Comparison of ENCODE assay signal across 9 cellular contexts in genomic region chr15:66882251-66883020, GRCh38.
DNase-seq lines count a peak whose midpoint lies in the region.
"Had no signal": no experiment of that assay in that cellular context is flagged by ENCODE, and none has a peak within 500 bp of the region (broad histone marks: within the 10 kb centered on the region; RNA-seq: fewer than 3 reads in every experiment).

No MANE protein-coding gene starts in this region.

- no peaks in the 10 kb centered on the region for H3K79me1 ChIP-seq in mesenchymal stem cell (replicated peaks; ENCODE audit: low read length, poor library complexity, severe bottlenecking)

- H2AFZ ChIP-seq in mesenchymal stem cell (ENCODE audit: low read depth, low read length): no peak overlapping the region

- WGBS in mesenchymal stem cell: 83% methylated on average over 11 of the region's 11 CpGs

- H3K4ac ChIP-seq in mesenchymal stem cell (ENCODE audit: low read depth in 1 of 2, low read length in 2 of 2): peak overlapping the region in 1 of 2 experiments; percentile 47

- no peaks in the 10 kb centered on the region for H3K9me3 ChIP-seq in mesenchymal stem cell (ENCODE audit: control insufficient read depth, low read length)

- H3K9ac ChIP-seq in mesenchymal stem cell (ENCODE audit: low read length): peak overlapping the region; percentile 67

- peaks cover 36% of the 10 kb centered on the region for H3K4me1 ChIP-seq in mesenchymal stem cell (ENCODE audit: control insufficient read depth, insufficient read depth, low read depth, low read length)

- peak overlapping the region; percentile 8 to 90 for H3K18ac ChIP-seq in mesenchymal stem cell (ENCODE audit: low read depth in 1 of 2, low read length in 2 of 2)

- no peak overlapping the region for H2BK120ac ChIP-seq in mesenchymal stem cell (ENCODE audit: low read depth, low read length)

- no peak overlapping the region for H3K14ac ChIP-seq in mesenchymal stem cell (ENCODE audit: low read length in 2 of 2)

- H3K27ac ChIP-seq in mesenchymal stem cell (ENCODE audit: low read length, poor library complexity, severe bottlenecking): peak overlapping the region; percentile 91

- peak overlapping the region; percentile 21 for H2BK5ac ChIP-seq in mesenchymal stem cell (ENCODE audit: low read depth, low read length, poor library complexity, severe bottlenecking)

- H2BK15ac ChIP-seq in mesenchymal stem cell (ENCODE audit: low read depth, poor library complexity, severe bottlenecking): peak overlapping the region; percentile 76

- H3K36me3 ChIP-seq in mesenchymal stem cell (ENCODE audit: control insufficient read depth in 1 of 2, insufficient read depth in 2 of 2, low read depth in 1 of 2, low read length in 2 of 2): no peaks in the 10 kb centered on the region

- no peak overlapping the region for H4K8ac ChIP-seq in mesenchymal stem cell (ENCODE audit: low read length)

- peak overlapping the region; percentile 71 for H4K91ac ChIP-seq in mesenchymal stem cell (ENCODE audit: low read length)

- no peak overlapping the region for H3K4me2 ChIP-seq in mesenchymal stem cell (ENCODE audit: low read length, poor library complexity, severe bottlenecking)

- H2BK12ac ChIP-seq in mesenchymal stem cell (ENCODE audit: low read length in 2 of 2): peak overlapping the region; percentile 65 to 88

- H3K4me3 ChIP-seq in mesenchymal stem cell (ENCODE audit: insufficient read depth in 1 of 2, low read depth in 1 of 2, low read length in 2 of 2): no peak overlapping the region

- DNase-seq in activated CD8-positive, alpha-beta memory T cell treated with anti-CD3 and anti-CD28 coated beads for 24 hours: peak; percentile 43
- no peak for DNase-seq in activated CD8-positive, alpha-beta memory T cell treated with anti-CD3 and anti-CD28 coated beads, Interleukin-2, amount 50 U/mL, for 4 hours
- peak; percentile 35 for DNase-seq in dermis blood vessel endothelial cell
- DNase-seq in mesenchymal stem cell: peak; percentile 72
- no peak for DNase-seq in medulla oblongata (ENCODE audit: extremely low spot score)
- no peak for DNase-seq in SIG-M5 treated with dmso at 0.1 percent for 504 hours (lab: John Stamatoyannopoulos, UW; ENCODE audit: unreplicated experiment)
- no peak for DNase-seq in midbrain (lab: John Stamatoyannopoulos, UW)
- no peak for DNase-seq in SHP77 treated with DMSO at 0.1 percent for 48 hours (lab: John Stamatoyannopoulos, UW)
- DNase-seq: NCI-H524 had no signal

- H3K27me3 ChIP-seq in mesenchymal stem cell (ENCODE audit: control insufficient read depth in 1 of 2, insufficient read depth in 1 of 2, low read length in 2 of 2): no peaks in the 10 kb centered on the region

- no peak overlapping the region for H3K23ac ChIP-seq in mesenchymal stem cell (ENCODE audit: low read length in 2 of 2)

- H2AK5ac ChIP-seq in mesenchymal stem cell (ENCODE audit: low read length, severe bottlenecking): peak overlapping the region; percentile 95

Comparison
In these comparisons a context has a peak if more than half of its experiments do, and no peak if none do; other contexts are left out.
1. DNase-seq: peak in activated CD8-positive, alpha-beta memory T cell treated with anti-CD3 and anti-CD28 coated beads for 24 hours (single experiment), dermis blood vessel endothelial cell (single experiment) and mesenchymal stem cell (single experiment); none in activated CD8-positive, alpha-beta memory T cell treated with anti-CD3 and anti-CD28 coated beads, Interleukin-2, amount 50 U/mL, for 4 hours (single experiment), medulla oblongata (single experiment), SIG-M5 treated with dmso at 0.1 percent for 504 hours (single experiment), midbrain (single experiment) and SHP77 treated with DMSO at 0.1 percent for 48 hours (single experiment).